In genomic region chr10:3785251-3785848, GRCh38 we compare ENCODE assay signal across 8 cellular contexts. TPM values are rescaled to one million over a fixed set of nuclear protein-coding genes. Genes with fewer than 3 reads are reported as not detected.
DNase-seq lines count a peak whose midpoint lies in the region; ATAC-seq, FAIRE-seq and TF ChIP-seq lines count a peak whose summit lies in the region.

No MANE protein-coding gene starts in this region.

- no peak overlapping the region; the same call in 1 of the 2 replicates for H3K18ac ChIP-seq in H1 (ENCODE audit: extremely low read depth, low read length)

- no peak overlapping the region for H2BK15ac ChIP-seq in H1 (ENCODE audit: low read length)

- TF ChIP-seq EP300 in H1 (IDR thresholded peaks at IDR 0.05; ENCODE audit: borderline replicate concordance in 1 of 2, low read depth in 2 of 2, low read length in 2 of 2) = peak in 1 of 2 experiments; percentile 16; a peak in 1 of 3 replicates

- H3K9me3 ChIP-seq in HUES48 (ENCODE audit: control insufficient read depth, insufficient read depth, low read length) (no peaks in the 10 kb centered on the region), H1 (ENCODE audit: insufficient read depth in 2 of 2, low read depth in 1 of 2, low read length in 1 of 2) (no peaks in the 10 kb centered on the region), mesodermal cell (ENCODE audit: control insufficient read depth, low read length) (peaks cover 3% of the 10 kb centered on the region)

- H3K4ac ChIP-seq in H1 (replicated peaks; ENCODE audit: insufficient read length, low read depth, low read length) = no peak overlapping the region

- H4K91ac ChIP-seq in H1 (replicated peaks; ENCODE audit: insufficient read length, low read length) = no peak overlapping the region

- peaks cover 18% of the 10 kb centered on the region for H3K36me3 ChIP-seq in HUES48 (ENCODE audit: control insufficient read depth, insufficient read depth, low read length)
- peaks cover 10 to 16% (median 15%) of the 10 kb centered on the region in 4 experiments; a peak in 6 of 8 replicates for H3K36me3 ChIP-seq in H1 (ENCODE audit: control insufficient read depth in 2 of 4, insufficient read depth in 4 of 4, low read length in 3 of 4)
- peaks cover 40% of the 10 kb centered on the region for H3K36me3 ChIP-seq in mesodermal cell (ENCODE audit: control insufficient read depth, insufficient read depth, low read length)

- no peak overlapping the region for H2AK5ac ChIP-seq in H1 (ENCODE audit: low read depth, low read length)

- peak overlapping the region; percentile 99 for H3K27ac ChIP-seq in HUES48 (ENCODE audit: low read depth, low read length)
- H3K27ac ChIP-seq in H1 (ENCODE audit: low read depth, low read length) = peak overlapping the region; percentile 95
- H3K27ac ChIP-seq in mesodermal cell (ENCODE audit: low read depth, low read length, severe bottlenecking) = peak overlapping the region; percentile 100

- no peak overlapping the region for H3K14ac ChIP-seq in H1 (ENCODE audit: insufficient read length)

- no peak overlapping the region for H3K23ac ChIP-seq in H1 (ENCODE audit: insufficient read length)

- TF ChIP-seq CTCF in D721Med (IDR thresholded peaks at IDR 0.05; ENCODE audit: insufficient read depth, missing control alignments) (no peak), H1 (IDR thresholded peaks at IDR 0.05; ENCODE audit: control extremely low read depth in 1 of 3, insufficient read depth in 1 of 3, low read depth in 1 of 3, low read length in 3 of 3) (no peak)

- H3K9ac ChIP-seq in HUES48 (ENCODE audit: low read depth, low read length) (peak overlapping the region; percentile 97), H1 (replicated peaks in 1 of 4; ENCODE audit: extremely low read depth in 1 of 4, low read depth in 3 of 4, low read length in 3 of 4) (peak overlapping the region; percentile 74 to 100 (median 90))

- FAIRE-seq in D721Med (lab: Jason Lieb, UNC) = no peak
- no peak for FAIRE-seq in H1 (lab: Jason Lieb, UNC)

- peaks cover 5% of the 10 kb centered on the region; the same call in 1 of the 2 replicates for H3K27me3 ChIP-seq in HUES48 (ENCODE audit: control insufficient read depth, insufficient read depth, low read length)
- H3K27me3 ChIP-seq in H1 (replicated peaks in 1 of 4; ENCODE audit: control insufficient read depth in 3 of 4, extremely low read depth in 1 of 4, insufficient read depth in 3 of 4, low read length in 3 of 4) = no peaks in the 10 kb centered on the region

- peak overlapping the region; percentile 93 to 94 for H3K4me2 ChIP-seq in H1 (ENCODE audit: insufficient read depth in 1 of 2, low read depth in 2 of 2, low read length in 2 of 2)

- peak overlapping the region; percentile 85 for H3K56ac ChIP-seq in H1 (replicated peaks; ENCODE audit: insufficient read length, low read depth, low read length)

- no peak overlapping the region for H2AFZ ChIP-seq in H1 (ENCODE audit: low read length)

- H3K4me1 ChIP-seq in HUES48 (ENCODE audit: control insufficient read depth, insufficient read depth, low read length) (peaks cover 31% of the 10 kb centered on the region), H1 (replicated peaks in 1 of 4; ENCODE audit: control insufficient read depth in 3 of 4, insufficient read depth in 4 of 4, low read length in 3 of 4) (peaks cover 5 to 17% (median 12%) of the 10 kb centered on the region in 4 experiments), mesodermal cell (ENCODE audit: control insufficient read depth, insufficient read depth, low read length, poor library complexity, severe bottlenecking) (no peaks in the 10 kb centered on the region)

- peak overlapping the region; percentile 93 for H2BK5ac ChIP-seq in H1 (ENCODE audit: low read depth, low read length)

- H3K4me3 ChIP-seq in HUES48 (ENCODE audit: low read depth, low read length) (peak overlapping the region; percentile 85), H1 (ENCODE audit: extremely low read depth in 1 of 4, insufficient read depth in 2 of 4, low read depth in 3 of 4, low read length in 4 of 4) (peak overlapping the region; percentile 72 to 91 (median 86)), mesodermal cell (ENCODE audit: extremely low read depth, insufficient read depth, low read length, poor library complexity, severe bottlenecking) (peak overlapping the region; percentile 96)

- 2% methylated on average over 12 of the region's 76 CpGs; no CpG with 5 or more reads in 1 of the 2 experiments for WGBS in H1 (ENCODE audit: extremely low coverage in 1 of 2, insufficient coverage in 1 of 2, insufficient read length in 1 of 2, insufficient replicate concordance in 2 of 2, low coverage in 1 of 2, low lambda C conversion rate in 2 of 2, missing lambda C conversion rate in 1 of 2), 2 experiments
- 0% methylated on average over 45 to 58 of the region's 76 CpGs for WGBS in mesodermal cell (ENCODE audit: insufficient coverage in 2 of 2), 2 experiments

- no peak overlapping the region for H2BK20ac ChIP-seq in H1 (ENCODE audit: low read length)

- POLR2A ChIA-PET in H1 (lab: Charles Lee; ENCODE audit: partially characterized antibody) = interaction anchor here (0.6 to 4.0 kb wide), 47 partner anchors 8 to 945 kb away, joined by 3 to 43 read pairs (median 3); no protein-coding TSS in a partner anchor

- H4K5ac ChIP-seq in H1 (ENCODE audit: insufficient read length, low read depth, low read length) = peak overlapping the region; percentile 54

- CTCF ChIA-PET in H1 (lab: Charles Lee; ENCODE audit: partially characterized antibody) = interaction anchor here (0.8 kb wide), 1 partner anchor 46 kb away, joined by 3 read pairs; no protein-coding TSS in a partner anchor

- no peak overlapping the region for H2BK120ac ChIP-seq in H1 (replicated peaks; ENCODE audit: low read depth, low read length)

- peak overlapping the region; percentile 99 for H4K8ac ChIP-seq in H1 (ENCODE audit: extremely low read depth, insufficient read depth, low read length)

- peak; percentile 97 for DNase-seq in D721Med (ENCODE audit: insufficient read length, low spot score)
- peak; percentile 96 for DNase-seq in NOMO-1 treated with dmso at 0.1 percent for 144 hours (lab: John Stamatoyannopoulos, UW; ENCODE audit: unreplicated experiment)
- DNase-seq in activated CD8-positive, alpha-beta memory T cell treated with anti-CD3 and anti-CD28 coated beads, Interleukin-2, amount 50 U/mL, for 1 hour (ENCODE audit: extremely low read depth) = peak; percentile 97
- peak; percentile 92 to 98 for DNase-seq in H1 (ENCODE audit: low read depth in 1 of 2, low spot score in 2 of 2)
- peak; percentile 95 for DNase-seq in stimulated activated CD8-positive, alpha-beta memory T cell treated with anti-CD3 and anti-CD28 coated beads, Interleukin-15, amount 100 ng/mL, for 24 hours (ENCODE audit: low read depth)

- peaks cover 20 to 22% of the 10 kb centered on the region in 2 experiments for H4K20me1 ChIP-seq in H1 (replicated peaks in 1 of 2; ENCODE audit: control insufficient read depth in 1 of 2, insufficient read depth in 2 of 2, low read length in 2 of 2)

- peaks cover 16% of the 10 kb centered on the region for H3K79me1 ChIP-seq in H1 (ENCODE audit: low read depth, low read length)

- H2BK12ac ChIP-seq in H1 (ENCODE audit: low read depth, low read length) = no peak overlapping the region; the same call in 1 of the 2 replicates

- 0 out of 4 replicates have a peak, but pooled peaks of 1 of the 2 experiments have one; percentile 2 for TF ChIP-seq RAD21 in H1 (IDR thresholded peaks at IDR 0.05 in 1 of 2, conservative IDR thresholded peaks at IDR 0.05 in 1 of 2; ENCODE audit: low read depth in 2 of 2, low read length in 2 of 2)

- peak; percentile 67 for ATAC-seq in GM21447 (IDR thresholded peaks at IDR 0.05; ENCODE audit: unreplicated experiment)

- H3K23me2 ChIP-seq in H1 (ENCODE audit: low read depth, low read length) = peaks cover 16% of the 10 kb centered on the region

- H3K79me2 ChIP-seq in H1 (ENCODE audit: control insufficient read depth in 1 of 2, insufficient read depth in 2 of 2, low read length in 2 of 2) = peaks cover 6 to 43% of the 10 kb centered on the region in 2 experiments

- peak; percentile 93 to 99 for TF ChIP-seq POLR2A in H1 (IDR thresholded peaks at IDR 0.05; ENCODE audit: control extremely low read depth in 1 of 2, low read depth in 2 of 2, low read length in 2 of 2)

TF ChIP-seq in H1, 55 proteins besides CTCF, POLR2A, EP300 and RAD21 (continues in another document):
- TF ChIP-seq GTF2F1 (IDR thresholded peaks at IDR 0.05; ENCODE audit: borderline replicate concordance, low read depth, low read length) = peak; percentile 82
- no peak for TF ChIP-seq GABPA (IDR thresholded peaks at IDR 0.05; ENCODE audit: borderline replicate concordance, insufficient read depth, low read length)
- TF ChIP-seq CHD2 (IDR thresholded peaks at IDR 0.05; ENCODE audit: low read length) = peak; percentile 78
- TF ChIP-seq CBX5 (IDR thresholded peaks at IDR 0.05; ENCODE audit: low read depth, low read length) = no peak
- TF ChIP-seq MAFK (IDR thresholded peaks at IDR 0.05; ENCODE audit: low read depth, low read length) = no peak
- no peak for TF ChIP-seq RXRA (IDR thresholded peaks at IDR 0.05; ENCODE audit: insufficient read depth, low read depth, low read length)
- TF ChIP-seq ASH2L (IDR thresholded peaks at IDR 0.05; ENCODE audit: low read length) = no peak
- peak; percentile 3 for TF ChIP-seq KDM4A (IDR thresholded peaks at IDR 0.05; ENCODE audit: low read depth, low read length, severe bottlenecking)
- TF ChIP-seq HDAC6 (IDR thresholded peaks at IDR 0.05; ENCODE audit: low read depth, low read length) = no peak
- TF ChIP-seq BCL11A (IDR thresholded peaks at IDR 0.05; ENCODE audit: low read depth in 2 of 2, low read length in 2 of 2) = no peak
- no peak for TF ChIP-seq KDM5A (IDR thresholded peaks at IDR 0.05; ENCODE audit: low read length)
- TF ChIP-seq, protein P1, sequence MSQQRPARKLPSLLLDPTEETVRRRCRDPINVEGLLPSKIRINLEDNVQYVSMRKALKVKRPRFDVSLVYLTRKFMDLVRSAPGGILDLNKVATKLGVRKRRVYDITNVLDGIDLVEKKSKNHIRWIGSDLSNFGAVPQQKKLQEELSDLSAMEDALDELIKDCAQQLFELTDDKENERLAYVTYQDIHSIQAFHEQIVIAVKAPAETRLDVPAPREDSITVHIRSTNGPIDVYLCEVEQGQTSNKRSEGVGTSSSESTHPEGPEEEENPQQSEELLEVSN (IDR thresholded peaks at IDR 0.05) = no peak

RNA-seq across cellular contexts. Expression of gene KLF6, which starts 0.3 kb away (rescaled TPM):
- 19.5 and 23.0 TPM in 2 replicates for total RNA-seq in H1 (2021; fragmentation: NEBNext Ultra II Directional; extraction: Animal tissue kit (Norgen Biotek cat#: 25700))
- polyA plus RNA-seq in H1 (2011; rRNA removed) = 5.7 and 10.1 TPM in 2 replicates
- 8.9 TPM for polyA plus RNA-seq in H1 (2011; cell fraction: cytosol; rRNA removed)
- polyA plus RNA-seq in H1 (2011; cell fraction: nucleus; rRNA removed) = 19.0 TPM
- 9.4 to 16.4 TPM (median 12.4 TPM) in 4 replicates for polyA plus RNA-seq in H1 (2012, experiment 1 of 2)
- polyA plus RNA-seq in H1 (2012, experiment 2 of 2) = 4.0 TPM
- polyA plus RNA-seq in H1 (2013, experiment 1 of 2) = 9.9 TPM
- 10.1 TPM for polyA plus RNA-seq in H1 (2013, experiment 2 of 2)
- polyA minus RNA-seq in H1 (2011; rRNA and poly(A)+ RNA removed) = 19.2 and 29.7 TPM in 2 replicates
- polyA minus RNA-seq in H1 (2011; cell fraction: cytosol; rRNA and poly(A)+ RNA removed) = 9.5 TPM
- 108 TPM for polyA minus RNA-seq in H1 (2011; cell fraction: nucleus; rRNA and poly(A)+ RNA removed)
- 70.0 TPM for polyA plus RNA-seq in mesodermal cell (2013, experiment 1 of 2)
- polyA plus RNA-seq in mesodermal cell (2013, experiment 2 of 2) = 71.2 TPM

Comparison
In these comparisons a context has a peak if more than half of its experiments do, and no peak if none do; other contexts are left out.
1. Peak in every context shown above with its lines: DNase-seq, ATAC-seq, H3K4me3 ChIP-seq and H3K27ac ChIP-seq.